8 cellular contexts compared by ENCODE assay signal in the genomic region with DNA sequence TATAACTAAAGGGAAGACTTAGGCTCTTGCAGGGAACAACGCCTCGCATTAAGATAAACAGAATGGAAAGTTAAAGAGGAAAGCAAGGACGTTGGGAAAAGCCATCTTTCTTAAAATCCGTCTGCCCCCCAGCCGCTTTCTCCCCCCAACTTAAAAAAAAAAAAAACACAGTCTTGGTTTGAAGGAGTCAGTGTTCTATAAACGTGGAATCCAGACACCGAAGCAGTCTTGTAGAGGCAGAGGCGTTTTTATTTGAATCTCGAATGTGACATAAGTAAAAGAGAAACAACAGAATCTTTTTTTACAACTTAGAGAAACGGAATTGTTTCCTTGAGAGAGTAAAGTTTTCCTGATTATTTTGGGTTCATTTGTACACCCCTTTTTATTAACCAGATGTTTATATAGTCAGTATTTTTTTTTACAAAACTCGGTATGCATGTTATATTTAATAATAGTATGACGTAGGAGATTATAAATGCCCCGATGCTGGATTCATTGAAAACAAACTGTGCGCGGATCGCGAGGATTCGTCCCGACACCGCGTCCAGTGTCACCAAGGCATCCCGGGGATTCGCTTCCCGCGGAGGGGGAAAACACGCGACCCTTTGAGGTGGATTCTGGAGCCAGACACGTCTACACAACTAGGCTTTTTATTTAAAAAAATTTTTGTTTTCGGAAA. TPM values are rescaled to one million over a fixed set of nuclear protein-coding genes. Genes with fewer than 3 reads are reported as not detected.
DNase-seq lines count a peak whose midpoint lies in the region; ATAC-seq and TF ChIP-seq lines count a peak whose summit lies in the region.

No MANE protein-coding gene starts in this region.

- H3K4me3 Mint-ChIP-seq in activated naive CD4-positive, alpha-beta T cell treated with anti-CD3 and anti-CD28 coated beads, Interleukin-2, amount 10 ng/mL, durations not matched to agents 7 days and 5 days, result peak overlapping the region; percentile 94
- peak overlapping the region; percentile 87 to 99 (median 90) for H3K4me3 Mint-ChIP-seq in T-cell
- peak overlapping the region; percentile 97 for H3K4me3 Mint-ChIP-seq in osteocyte (ENCODE audit: unreplicated experiment)

- H3K4me1 Mint-ChIP-seq in activated naive CD4-positive, alpha-beta T cell treated with anti-CD3 and anti-CD28 coated beads, Interleukin-2, amount 10 ng/mL, durations not matched to agents 7 days and 5 days, result peaks cover 54% of the 10 kb centered on the region
- H3K4me1 Mint-ChIP-seq in T-cell (peaks cover 32 to 57% (median 46%) of the 10 kb centered on the region in 3 donors), osteocyte (ENCODE audit: unreplicated experiment) (peaks cover 24% of the 10 kb centered on the region)

- H3K9me3 Mint-ChIP-seq in activated naive CD4-positive, alpha-beta T cell treated with anti-CD3 and anti-CD28 coated beads, Interleukin-2, amount 10 ng/mL, durations not matched to agents 7 days and 5 days, result no peaks in the 10 kb centered on the region
- no peaks in the 10 kb centered on the region for H3K9me3 Mint-ChIP-seq in T-cell
- no peaks in the 10 kb centered on the region for H3K9me3 Mint-ChIP-seq in osteocyte (ENCODE audit: unreplicated experiment)

- CTCF ChIA-PET in activated naive CD4-positive, alpha-beta T cell treated with anti-CD3 and anti-CD28 coated beads, Interleukin-2, amount 10 ng/mL, durations not matched to agents 7 days and 5 days (lab: Charles Lee), result interaction anchor here (0.7 kb wide), 1 partner anchor 123 kb away, joined by 3 read pairs; no protein-coding TSS in a partner anchor
- CTCF ChIA-PET in T-cell (lab: Charles Lee), result interaction anchor here in 1 of 2 donors (0.5 kb wide), 1 partner anchor 21 kb away, joined by 6 read pairs; no protein-coding TSS in a partner anchor

- H3K27ac Mint-ChIP-seq in activated naive CD4-positive, alpha-beta T cell treated with anti-CD3 and anti-CD28 coated beads, Interleukin-2, amount 10 ng/mL, durations not matched to agents 7 days and 5 days, result peak overlapping the region; percentile 88
- H3K27ac Mint-ChIP-seq in T-cell (peak overlapping the region; percentile 34 to 71), osteocyte (ENCODE audit: unreplicated experiment) (peak overlapping the region; percentile 99)

- ATAC-seq in T-cell (replicated peaks in 1 of 4), result no peak
- ATAC-seq in GM21619 (IDR thresholded peaks at IDR 0.05; ENCODE audit: unreplicated experiment), result no peak

- peaks cover 2% of the 10 kb centered on the region for H3K36me3 Mint-ChIP-seq in activated naive CD4-positive, alpha-beta T cell treated with anti-CD3 and anti-CD28 coated beads, Interleukin-2, amount 10 ng/mL, durations not matched to agents 7 days and 5 days
- H3K36me3 Mint-ChIP-seq in T-cell, result no peaks in the 10 kb centered on the region
- no peaks in the 10 kb centered on the region for H3K36me3 Mint-ChIP-seq in osteocyte (ENCODE audit: unreplicated experiment)

- POLR2A ChIA-PET in T-cell (lab: Charles Lee), result no interaction called here

- in situ Hi-C loops in G401 (cut with HindIII; ENCODE audit: low sequenced_read_pairs), result no loop called here

- DNase-seq in activated naive CD4-positive, alpha-beta T cell treated with anti-CD3 and anti-CD28 coated beads, Interleukin-2, amount 10 ng/mL, durations not matched to agents 7 days and 5 days, result peak; percentile 27
- DNase-seq in activated naive CD4-positive, alpha-beta T cell treated with Interleukin-2 at 50 U/mL for 16 hours, result no peak
- DNase-seq in T-cell (peak in 4 of 34 experiments; percentile 2 to 30 (median 12)), fibroblast of gingiva (ENCODE audit: low read depth) (peak; percentile 4), osteocyte (ENCODE audit: extremely low spot score, unreplicated experiment) (no peak), G401 (ENCODE audit: low spot score) (no peak)
- no peak for DNase-seq in stimulated activated CD4-positive, alpha-beta T cell treated with anti-CD3 and anti-CD28 coated beads, Interleukin-4, amount 100 ng/mL, for 4 hours

- peaks cover 98% of the 10 kb centered on the region for H3K27me3 Mint-ChIP-seq in activated naive CD4-positive, alpha-beta T cell treated with anti-CD3 and anti-CD28 coated beads, Interleukin-2, amount 10 ng/mL, durations not matched to agents 7 days and 5 days
- H3K27me3 Mint-ChIP-seq in T-cell, result peaks cover 10 to 16% of the 10 kb centered on the region in 2 donors
- H3K27me3 Mint-ChIP-seq in osteocyte (ENCODE audit: unreplicated experiment), result no peaks in the 10 kb centered on the region

- TF ChIP-seq CTCF in osteocyte (IDR thresholded peaks at IDR 0.05), result no peak

RNA-seq across cellular contexts. Expression of gene PTCH1, which starts 6.8 kb away (rescaled TPM):
- total RNA-seq in T-cell, result 10 to 100 TPM; 23.4 to 35.5 (median 29.2) TPM
- total RNA-seq in osteocyte, result 16.2 and 16.9 TPM in 2 replicates
- total RNA-seq in G401 (2014; rRNA removed; shearing (Covaris generic)), result 6.7 and 7.0 TPM in 2 replicates

Comparison
In these comparisons a context has a peak if more than half of its experiments do, and no peak if none do; other contexts are left out.
1. DNase-seq: peak in activated naive CD4-positive, alpha-beta T cell treated with anti-CD3 and anti-CD28 coated beads, Interleukin-2, amount 10 ng/mL, durations not matched to agents 7 days and 5 days (single experiment) and fibroblast of gingiva (single experiment); none in activated naive CD4-positive, alpha-beta T cell treated with Interleukin-2 at 50 U/mL for 16 hours (single experiment), osteocyte (single experiment), G401 (single experiment) and stimulated activated CD4-positive, alpha-beta T cell treated with anti-CD3 and anti-CD28 coated beads, Interleukin-4, amount 100 ng/mL, for 4 hours (0 of 2).
2. Peak in every context shown above with its lines, with median percentiles within 50 percentile points of each other: H3K27ac Mint-ChIP-seq and H3K4me3 Mint-ChIP-seq.